Comparison of ENCODE assay signal across 16 cellular contexts in the genomic region with DNA sequence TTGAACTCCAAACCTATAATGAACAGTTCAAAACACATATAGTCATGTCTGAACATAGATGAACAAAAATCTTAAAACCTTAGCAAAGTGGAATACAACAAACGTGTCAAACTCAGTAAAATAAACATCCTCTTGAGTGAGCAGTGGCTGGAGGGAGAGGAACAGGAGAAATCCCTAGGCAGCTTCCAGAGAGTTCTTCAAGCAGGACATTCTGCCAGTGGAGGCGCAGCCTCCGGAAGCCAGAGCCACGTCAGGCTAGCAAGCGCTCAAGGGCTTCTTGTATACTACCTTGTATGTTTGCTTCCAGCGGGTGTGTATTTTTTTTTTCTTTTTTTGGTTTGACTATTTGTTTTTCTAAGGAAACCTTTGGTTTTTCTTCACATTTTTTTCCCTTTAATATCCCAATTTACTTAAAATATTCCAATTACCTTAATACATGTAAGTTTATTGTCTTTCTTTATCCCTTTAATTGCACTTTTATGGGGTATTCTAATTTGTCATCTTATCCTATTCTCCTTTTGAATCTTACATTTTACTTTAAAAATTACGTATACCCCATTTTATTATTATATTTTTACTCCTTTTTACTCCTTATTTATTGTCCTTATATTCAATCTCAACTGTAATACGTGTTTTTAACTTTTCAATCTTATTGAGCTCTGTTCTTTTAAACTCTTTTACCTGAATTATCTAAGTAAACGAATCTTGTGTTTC. TPM values are rescaled to one million over a fixed set of nuclear protein-coding genes. Genes with fewer than 3 reads are reported as not detected.
DNase-seq lines count a peak whose midpoint lies in the region; ATAC-seq and TF ChIP-seq lines count a peak whose summit lies in the region.
"Had no signal": no experiment of that assay in that cellular context is flagged by ENCODE, and none has a peak within 500 bp of the region (broad histone marks: within the 10 kb centered on the region; RNA-seq: fewer than 3 reads in every experiment).

No MANE protein-coding gene starts in this region.

- no peak overlapping the region for H3K4me3 ChIP-seq in fibroblast of pulmonary artery (replicated peaks; ENCODE audit: low read depth, low read length)
- H3K4me3 ChIP-seq: A549, mucosa of descending colon had no signal

- no peaks in the 10 kb centered on the region for H3K36me3 Mint-ChIP-seq in T-helper 17 cell (ENCODE audit: low read depth)
- H3K36me3 Mint-ChIP-seq in activated CD8-positive, alpha-beta T cell treated with anti-CD3 and anti-CD28 coated beads for 36 hours (ENCODE audit: low read depth) = no peaks in the 10 kb centered on the region
- H3K36me3 Mint-ChIP-seq in activated T-cell treated with anti-CD3 and anti-CD28 coated beads, Interleukin-2, amount 50 U/mL, for 72 hours (ENCODE audit: insufficient read depth in 2 of 2) = no peaks in the 10 kb centered on the region
- H3K36me3 Mint-ChIP-seq: CD4-positive, CD25-positive, alpha-beta regulatory T cell had no signal

- no peak for ATAC-seq in T-helper 17 cell
- ATAC-seq in activated CD8-positive, alpha-beta T cell treated with anti-CD3 and anti-CD28 coated beads for 36 hours = no peak
- no peak for ATAC-seq in activated T-cell treated with anti-CD3 and anti-CD28 coated beads, Interleukin-2, amount 50 U/mL, for 72 hours (replicated peaks in 1 of 2)
- ATAC-seq: A549; activated T-helper 17 cell treated with anti-CD3 and anti-CD28 coated beads, Interleukin-2, amount 50 U/mL, for 72 hours; mucosa of descending colon had no signal

- peak; percentile 26 for DNase-seq in AG08396 (ENCODE audit: low spot score)
- DNase-seq in T-helper 17 cell = no peak
- DNase-seq in fibroblast of pulmonary artery (ENCODE audit: low read depth) = peak; percentile 22
- peak; percentile 45 for DNase-seq in left kidney (ENCODE audit: low read depth, low spot score)
- DNase-seq in activated CD8-positive, alpha-beta T cell treated with anti-CD3 and anti-CD28 coated beads for 36 hours = no peak
- no peak for DNase-seq in stimulated activated CD4-positive, alpha-beta T cell treated with anti-CD3 and anti-CD28 coated beads, Interleukin-2, amount 100 ng/mL, for 48 hours
- DNase-seq in activated T-cell treated with anti-CD3 and anti-CD28 coated beads, Interleukin-2, amount 50 U/mL, for 72 hours = no peak
- DNase-seq in KG1 (lab: John Stamatoyannopoulos, UW) = no peak
- DNase-seq: activated CD4-positive, alpha-beta memory T cell treated with anti-CD3 and anti-CD28 coated beads, Interleukin-2, amount 10 ng/mL, durations not matched to agents 7 days and 5 days; CD4-positive, CD25-positive, alpha-beta regulatory T cell; DND-41; mucosa of descending colon; NCI-H1436; NCI-H510A had no signal

- POLR2A ChIA-PET in activated CD8-positive, alpha-beta T cell treated with anti-CD3 and anti-CD28 coated beads for 36 hours (lab: Charles Lee) = no interaction called here

- no peak overlapping the region for H3K4me3 Mint-ChIP-seq in T-helper 17 cell
- H3K4me3 Mint-ChIP-seq in activated CD8-positive, alpha-beta T cell treated with anti-CD3 and anti-CD28 coated beads for 36 hours = no peak overlapping the region
- H3K4me3 Mint-ChIP-seq in activated T-cell treated with anti-CD3 and anti-CD28 coated beads, Interleukin-2, amount 50 U/mL, for 72 hours = no peak overlapping the region
- H3K4me3 Mint-ChIP-seq: activated CD4-positive, alpha-beta memory T cell treated with anti-CD3 and anti-CD28 coated beads, Interleukin-2, amount 10 ng/mL, durations not matched to agents 7 days and 5 days; activated T-helper 17 cell treated with anti-CD3 and anti-CD28 coated beads, Interleukin-2, amount 50 U/mL, for 72 hours; CD4-positive, CD25-positive, alpha-beta regulatory T cell had no signal

- intact Hi-C loops in activated CD8-positive, alpha-beta T cell treated with anti-CD3 and anti-CD28 coated beads for 36 hours (cut with micrococcal nuclease) = no loop called here

- no peaks in the 10 kb centered on the region for H3K27me3 Mint-ChIP-seq in T-helper 17 cell
- no peaks in the 10 kb centered on the region for H3K27me3 Mint-ChIP-seq in activated CD8-positive, alpha-beta T cell treated with anti-CD3 and anti-CD28 coated beads for 36 hours
- H3K27me3 Mint-ChIP-seq in activated T-cell treated with anti-CD3 and anti-CD28 coated beads, Interleukin-2, amount 50 U/mL, for 72 hours (ENCODE audit: low read depth) = peaks cover 3% of the 10 kb centered on the region
- H3K27me3 Mint-ChIP-seq: activated CD4-positive, alpha-beta memory T cell treated with anti-CD3 and anti-CD28 coated beads, Interleukin-2, amount 10 ng/mL, durations not matched to agents 7 days and 5 days; activated T-helper 17 cell treated with anti-CD3 and anti-CD28 coated beads, Interleukin-2, amount 50 U/mL, for 72 hours had no signal

- H3K9me3 Mint-ChIP-seq in activated CD8-positive, alpha-beta T cell treated with anti-CD3 and anti-CD28 coated beads for 36 hours = no peaks in the 10 kb centered on the region
- H3K9me3 Mint-ChIP-seq in activated T-cell treated with anti-CD3 and anti-CD28 coated beads, Interleukin-2, amount 50 U/mL, for 72 hours = no peaks in the 10 kb centered on the region
- H3K9me3 Mint-ChIP-seq: activated CD4-positive, alpha-beta memory T cell treated with anti-CD3 and anti-CD28 coated beads, Interleukin-2, amount 10 ng/mL, durations not matched to agents 7 days and 5 days; activated T-helper 17 cell treated with anti-CD3 and anti-CD28 coated beads, Interleukin-2, amount 50 U/mL, for 72 hours had no signal

- peak overlapping the region; percentile 24 for H3K27ac Mint-ChIP-seq in T-helper 17 cell
- H3K27ac Mint-ChIP-seq in activated CD8-positive, alpha-beta T cell treated with anti-CD3 and anti-CD28 coated beads for 36 hours = no peak overlapping the region
- H3K27ac Mint-ChIP-seq in activated T-cell treated with anti-CD3 and anti-CD28 coated beads, Interleukin-2, amount 50 U/mL, for 72 hours = no peak overlapping the region
- H3K27ac Mint-ChIP-seq: activated CD4-positive, alpha-beta memory T cell treated with anti-CD3 and anti-CD28 coated beads, Interleukin-2, amount 10 ng/mL, durations not matched to agents 7 days and 5 days; activated T-helper 17 cell treated with anti-CD3 and anti-CD28 coated beads, Interleukin-2, amount 50 U/mL, for 72 hours; CD4-positive, CD25-positive, alpha-beta regulatory T cell had no signal

- no peak for TF ChIP-seq CTCF in fibroblast of pulmonary artery (IDR thresholded peaks at IDR 0.05; ENCODE audit: low read length, missing control alignments)
- TF ChIP-seq CTCF in activated CD8-positive, alpha-beta T cell treated with anti-CD3 and anti-CD28 coated beads for 36 hours (IDR thresholded peaks at IDR 0.05) = no peak

- H3K4me1 Mint-ChIP-seq in T-helper 17 cell = peaks cover 9% of the 10 kb centered on the region
- peaks cover 9% of the 10 kb centered on the region for H3K4me1 Mint-ChIP-seq in activated CD8-positive, alpha-beta T cell treated with anti-CD3 and anti-CD28 coated beads for 36 hours (ENCODE audit: low read depth)
- peaks cover 9% of the 10 kb centered on the region for H3K4me1 Mint-ChIP-seq in activated T-cell treated with anti-CD3 and anti-CD28 coated beads, Interleukin-2, amount 50 U/mL, for 72 hours (ENCODE audit: low read depth)
- H3K4me1 Mint-ChIP-seq: activated T-helper 17 cell treated with anti-CD3 and anti-CD28 coated beads, Interleukin-2, amount 50 U/mL, for 72 hours had no signal

- H3K9me3 ChIP-seq in T-helper 17 cell (ENCODE audit: control insufficient read depth, low read length, poor library complexity, severe bottlenecking) = no peaks in the 10 kb centered on the region
- H3K9me3 ChIP-seq: A549, mucosa of descending colon had no signal

- CTCF ChIA-PET in activated CD8-positive, alpha-beta T cell treated with anti-CD3 and anti-CD28 coated beads for 36 hours (lab: Charles Lee) = no interaction called here

RNA-seq across cellular contexts. Expression of gene COLGALT2, which starts 42.0 kb away (rescaled TPM):
- total RNA-seq in T-helper 17 cell = under 1 TPM; 0.26 to 0.40 TPM
- 1 to 10 TPM; 1.3 to 1.4 TPM for total RNA-seq in activated CD8-positive, alpha-beta T cell treated with anti-CD3 and anti-CD28 coated beads for 36 hours
- 10 to 100 TPM in 1 of 2 donors, 1 to 10 TPM in 1; 7.6 to 10.7 TPM for total RNA-seq in activated T-cell treated with anti-CD3 and anti-CD28 coated beads, Interleukin-2, amount 50 U/mL, for 72 hours

RNA-seq across cellular contexts. Expression of gene TSEN15, which starts 56.1 kb away (rescaled TPM):
- 10 to 100 TPM; 19.6 to 21.4 TPM for total RNA-seq in T-helper 17 cell
- total RNA-seq in activated CD8-positive, alpha-beta T cell treated with anti-CD3 and anti-CD28 coated beads for 36 hours = 10 to 100 TPM; 48.2 to 49.1 TPM
- total RNA-seq in activated T-cell treated with anti-CD3 and anti-CD28 coated beads, Interleukin-2, amount 50 U/mL, for 72 hours = 10 to 100 TPM; 74.2 to 82.3 TPM

Comparison
In these comparisons a context has a peak if more than half of its experiments do, and no peak if none do; other contexts are left out.
1. DNase-seq: peak in AG08396 (single experiment), fibroblast of pulmonary artery (single experiment) and left kidney (single experiment); none in T-helper 17 cell (0 of 3), activated CD8-positive, alpha-beta T cell treated with anti-CD3 and anti-CD28 coated beads for 36 hours (single experiment), stimulated activated CD4-positive, alpha-beta T cell treated with anti-CD3 and anti-CD28 coated beads, Interleukin-2, amount 100 ng/mL, for 48 hours (0 of 2), activated T-cell treated with anti-CD3 and anti-CD28 coated beads, Interleukin-2, amount 50 U/mL, for 72 hours (0 of 2) and KG1 (single experiment).